In genomic region chr4:86893136-86893535, GRCh38 we compare ENCODE assay signal across 1 cellular context.
TF ChIP-seq lines count a peak whose summit lies in the region.

No MANE protein-coding gene starts in this region.

TF ChIP-seq in H1, 55 proteins besides CTCF, POLR2A, EP300 and RAD21:
- TF ChIP-seq SP4 (IDR thresholded peaks at IDR 0.05; ENCODE audit: low read length) (no peak), EGR1 (IDR thresholded peaks at IDR 0.05; ENCODE audit: borderline replicate concordance, low read depth, low read length) (no peak), BRCA1 (IDR thresholded peaks at IDR 0.05; ENCODE audit: low read depth, low read length) (no peak), NANOG (IDR thresholded peaks at IDR 0.05; ENCODE audit: insufficient read depth, low read depth, low read length, poor library complexity, severe bottlenecking) (no peak), KDM1A (IDR thresholded peaks at IDR 0.05; ENCODE audit: borderline replicate concordance, low read length) (no peak), RXRA (IDR thresholded peaks at IDR 0.05; ENCODE audit: insufficient read depth, low read depth, low read length) (no peak), SIRT6 (IDR thresholded peaks at IDR 0.05; ENCODE audit: low read length) (no peak), CEBPB (IDR thresholded peaks at IDR 0.05; ENCODE audit: low read depth, low read length) (no peak), SIN3A (conservative IDR thresholded peaks at IDR 0.05 in 1 of 2, IDR thresholded peaks at IDR 0.05 in 1 of 2; ENCODE audit: low read depth in 1 of 2, low read length in 2 of 2) (no peak), ZNF274 (IDR thresholded peaks at IDR 0.05; ENCODE audit: borderline replicate concordance, extremely low read depth, low read length) (no peak), GTF2F1 (IDR thresholded peaks at IDR 0.05; ENCODE audit: borderline replicate concordance, low read depth, low read length) (no peak), NRF1 (IDR thresholded peaks at IDR 0.05; ENCODE audit: low read depth, low read length) (no peak)
- TF ChIP-seq, protein P1, sequence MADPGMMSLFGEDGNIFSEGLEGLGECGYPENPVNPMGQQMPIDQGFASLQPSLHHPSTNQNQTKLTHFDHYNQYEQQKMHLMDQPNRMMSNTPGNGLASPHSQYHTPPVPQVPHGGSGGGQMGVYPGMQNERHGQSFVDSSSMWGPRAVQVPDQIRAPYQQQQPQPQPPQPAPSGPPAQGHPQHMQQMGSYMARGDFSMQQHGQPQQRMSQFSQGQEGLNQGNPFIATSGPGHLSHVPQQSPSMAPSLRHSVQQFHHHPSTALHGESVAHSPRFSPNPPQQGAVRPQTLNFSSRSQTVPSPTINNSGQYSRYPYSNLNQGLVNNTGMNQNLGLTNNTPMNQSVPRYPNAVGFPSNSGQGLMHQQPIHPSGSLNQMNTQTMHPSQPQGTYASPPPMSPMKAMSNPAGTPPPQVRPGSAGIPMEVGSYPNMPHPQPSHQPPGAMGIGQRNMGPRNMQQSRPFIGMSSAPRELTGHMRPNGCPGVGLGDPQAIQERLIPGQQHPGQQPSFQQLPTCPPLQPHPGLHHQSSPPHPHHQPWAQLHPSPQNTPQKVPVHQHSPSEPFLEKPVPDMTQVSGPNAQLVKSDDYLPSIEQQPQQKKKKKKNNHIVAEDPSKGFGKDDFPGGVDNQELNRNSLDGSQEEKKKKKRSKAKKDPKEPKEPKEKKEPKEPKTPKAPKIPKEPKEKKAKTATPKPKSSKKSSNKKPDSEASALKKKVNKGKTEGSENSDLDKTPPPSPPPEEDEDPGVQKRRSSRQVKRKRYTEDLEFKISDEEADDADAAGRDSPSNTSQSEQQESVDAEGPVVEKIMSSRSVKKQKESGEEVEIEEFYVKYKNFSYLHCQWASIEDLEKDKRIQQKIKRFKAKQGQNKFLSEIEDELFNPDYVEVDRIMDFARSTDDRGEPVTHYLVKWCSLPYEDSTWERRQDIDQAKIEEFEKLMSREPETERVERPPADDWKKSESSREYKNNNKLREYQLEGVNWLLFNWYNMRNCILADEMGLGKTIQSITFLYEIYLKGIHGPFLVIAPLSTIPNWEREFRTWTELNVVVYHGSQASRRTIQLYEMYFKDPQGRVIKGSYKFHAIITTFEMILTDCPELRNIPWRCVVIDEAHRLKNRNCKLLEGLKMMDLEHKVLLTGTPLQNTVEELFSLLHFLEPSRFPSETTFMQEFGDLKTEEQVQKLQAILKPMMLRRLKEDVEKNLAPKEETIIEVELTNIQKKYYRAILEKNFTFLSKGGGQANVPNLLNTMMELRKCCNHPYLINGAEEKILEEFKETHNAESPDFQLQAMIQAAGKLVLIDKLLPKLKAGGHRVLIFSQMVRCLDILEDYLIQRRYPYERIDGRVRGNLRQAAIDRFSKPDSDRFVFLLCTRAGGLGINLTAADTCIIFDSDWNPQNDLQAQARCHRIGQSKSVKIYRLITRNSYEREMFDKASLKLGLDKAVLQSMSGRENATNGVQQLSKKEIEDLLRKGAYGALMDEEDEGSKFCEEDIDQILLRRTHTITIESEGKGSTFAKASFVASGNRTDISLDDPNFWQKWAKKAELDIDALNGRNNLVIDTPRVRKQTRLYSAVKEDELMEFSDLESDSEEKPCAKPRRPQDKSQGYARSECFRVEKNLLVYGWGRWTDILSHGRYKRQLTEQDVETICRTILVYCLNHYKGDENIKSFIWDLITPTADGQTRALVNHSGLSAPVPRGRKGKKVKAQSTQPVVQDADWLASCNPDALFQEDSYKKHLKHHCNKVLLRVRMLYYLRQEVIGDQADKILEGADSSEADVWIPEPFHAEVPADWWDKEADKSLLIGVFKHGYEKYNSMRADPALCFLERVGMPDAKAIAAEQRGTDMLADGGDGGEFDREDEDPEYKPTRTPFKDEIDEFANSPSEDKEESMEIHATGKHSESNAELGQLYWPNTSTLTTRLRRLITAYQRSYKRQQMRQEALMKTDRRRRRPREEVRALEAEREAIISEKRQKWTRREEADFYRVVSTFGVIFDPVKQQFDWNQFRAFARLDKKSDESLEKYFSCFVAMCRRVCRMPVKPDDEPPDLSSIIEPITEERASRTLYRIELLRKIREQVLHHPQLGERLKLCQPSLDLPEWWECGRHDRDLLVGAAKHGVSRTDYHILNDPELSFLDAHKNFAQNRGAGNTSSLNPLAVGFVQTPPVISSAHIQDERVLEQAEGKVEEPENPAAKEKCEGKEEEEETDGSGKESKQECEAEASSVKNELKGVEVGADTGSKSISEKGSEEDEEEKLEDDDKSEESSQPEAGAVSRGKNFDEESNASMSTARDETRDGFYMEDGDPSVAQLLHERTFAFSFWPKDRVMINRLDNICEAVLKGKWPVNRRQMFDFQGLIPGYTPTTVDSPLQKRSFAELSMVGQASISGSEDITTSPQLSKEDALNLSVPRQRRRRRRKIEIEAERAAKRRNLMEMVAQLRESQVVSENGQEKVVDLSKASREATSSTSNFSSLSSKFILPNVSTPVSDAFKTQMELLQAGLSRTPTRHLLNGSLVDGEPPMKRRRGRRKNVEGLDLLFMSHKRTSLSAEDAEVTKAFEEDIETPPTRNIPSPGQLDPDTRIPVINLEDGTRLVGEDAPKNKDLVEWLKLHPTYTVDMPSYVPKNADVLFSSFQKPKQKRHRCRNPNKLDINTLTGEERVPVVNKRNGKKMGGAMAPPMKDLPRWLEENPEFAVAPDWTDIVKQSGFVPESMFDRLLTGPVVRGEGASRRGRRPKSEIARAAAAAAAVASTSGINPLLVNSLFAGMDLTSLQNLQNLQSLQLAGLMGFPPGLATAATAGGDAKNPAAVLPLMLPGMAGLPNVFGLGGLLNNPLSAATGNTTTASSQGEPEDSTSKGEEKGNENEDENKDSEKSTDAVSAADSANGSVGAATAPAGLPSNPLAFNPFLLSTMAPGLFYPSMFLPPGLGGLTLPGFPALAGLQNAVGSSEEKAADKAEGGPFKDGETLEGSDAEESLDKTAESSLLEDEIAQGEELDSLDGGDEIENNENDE (IDR thresholded peaks at IDR 0.05; ENCODE audit: insufficient replicate concordance, low read length): no peak
